In the genomic region with DNA sequence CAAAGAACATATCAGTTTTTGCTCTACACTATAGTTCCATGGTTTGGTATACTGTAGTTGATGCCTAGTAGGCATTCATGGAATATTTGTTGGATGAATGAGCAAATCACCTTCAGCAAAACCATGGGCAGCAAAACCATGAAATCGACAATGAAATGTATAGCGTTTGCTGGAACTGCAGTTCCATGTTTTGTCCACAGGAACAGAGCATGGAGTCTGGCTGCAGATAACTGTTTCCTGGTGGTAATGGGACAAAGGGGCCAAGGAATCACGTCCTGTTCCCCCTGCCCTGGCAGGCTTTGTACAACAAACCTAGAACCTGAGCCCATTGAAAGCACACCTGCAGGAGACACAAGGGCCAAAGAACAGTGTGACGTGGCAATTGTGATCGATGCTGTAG, we compare ENCODE assay signal across 16 cellular contexts.
"Had no signal": no experiment of that assay in that cellular context is flagged by ENCODE, and none has a peak within 500 bp of the region (broad histone marks: within the 10 kb centered on the region; RNA-seq: fewer than 3 reads in every experiment).

No MANE protein-coding gene starts in this region.

- H3K36me3 Mint-ChIP-seq: activated naive CD8-positive, alpha-beta T cell treated with anti-CD3 and anti-CD28 coated beads, Interleukin-2, amount 10 ng/mL, durations not matched to agents 7 days and 5 days; natural killer cell had no signal

- H3K4me3 Mint-ChIP-seq: activated naive CD8-positive, alpha-beta T cell treated with anti-CD3 and anti-CD28 coated beads, Interleukin-2, amount 10 ng/mL, durations not matched to agents 7 days and 5 days; natural killer cell; T-helper 2 cell treated with Interferon-gamma antibody and Interleukin-4, amounts not matched to agents 5 μg/mL and 100 μg/mL, for 36 hours had no signal

- H3K27ac ChIP-seq: tibial nerve had no signal

- H3K4me1 ChIP-seq: tibial nerve had no signal

- H3K9me3 ChIP-seq: mucosa of descending colon had no signal

- H3K4me3 ChIP-seq: mucosa of descending colon, tibial nerve had no signal

- FAIRE-seq: bronchial epithelial cell had no signal

- H3K4me1 Mint-ChIP-seq: activated naive CD8-positive, alpha-beta T cell treated with anti-CD3 and anti-CD28 coated beads, Interleukin-2, amount 10 ng/mL, durations not matched to agents 7 days and 5 days; natural killer cell had no signal

- DNase-seq: activated CD4-positive, alpha-beta T cell treated with anti-CD3 and anti-CD28 coated beads, Interleukin-2, amount 50 U/mL, for 1 hour; activated naive CD4-positive, alpha-beta T cell; activated naive CD8-positive, alpha-beta T cell treated with anti-CD3 and anti-CD28 coated beads, Interleukin-2, amount 10 ng/mL, durations not matched to agents 7 days and 5 days; dermis blood vessel endothelial cell; islet precursor cell; mucosa of descending colon; natural killer cell; nucleus accumbens; stimulated activated CD4-positive, alpha-beta T cell treated with anti-CD3 and anti-CD28 coated beads, Interleukin-4, amount 100 ng/mL, for 4 hours; stimulated activated CD8-positive, alpha-beta memory T cell treated with anti-CD3 and anti-CD28 coated beads, Interleukin-4, amount 100 ng/mL, for 48 hours; stimulated activated naive CD4-positive, alpha-beta T cell treated with Interleukin-2 at 50 U/mL for 16 hours; substantia nigra had no signal

- ATAC-seq: activated CD4-positive, CD25-positive, alpha-beta regulatory T cell treated with anti-CD3 and anti-CD28 coated beads, Interleukin-2, amount 50 U/mL, for 24 hours; mucosa of descending colon; natural killer cell had no signal

- H3K27ac Mint-ChIP-seq: activated naive CD8-positive, alpha-beta T cell treated with anti-CD3 and anti-CD28 coated beads, Interleukin-2, amount 10 ng/mL, durations not matched to agents 7 days and 5 days; natural killer cell; T-helper 2 cell treated with Interferon-gamma antibody and Interleukin-4, amounts not matched to agents 5 μg/mL and 100 μg/mL, for 36 hours had no signal

- H3K36me3 ChIP-seq: tibial nerve had no signal
